In genomic region chr6:108009258-108009657, GRCh38 we compare ENCODE assay signal across 5 cellular contexts. TPM values are rescaled to one million over a fixed set of nuclear protein-coding genes. Genes with fewer than 3 reads are reported as not detected.
A peak's percentile ranks its signal among the peaks of the same experiment; 100 is the strongest.
DNase-seq lines count a peak whose midpoint lies in the region; ATAC-seq, FAIRE-seq and TF ChIP-seq lines count a peak whose summit lies in the region.
"Not testable (repeated sequence)": the region's sequence is repeated elsewhere in the genome, so short reads cannot be mapped to it uniquely, and the experiment has no call there.

No MANE protein-coding gene starts in this region.

- not testable (repeated sequence) for H3K36me3 ChIP-seq in HEK293 (ENCODE audit: control insufficient read depth in 2 of 2, insufficient read depth in 1 of 2, low read length in 2 of 2); K562 (ENCODE audit: control insufficient read depth, insufficient read depth, low read length); endodermal cell (ENCODE audit: control insufficient read depth, insufficient read depth, low read length)

- not testable (repeated sequence) for H3K27ac ChIP-seq in HEK293 (ENCODE audit: extremely low read depth, low read depth, low read length); K562 (ENCODE audit: extremely low read depth, low read depth, low read length); endodermal cell (ENCODE audit: low read depth, low read length)
- H3K27ac ChIP-seq in epithelial cell of prostate (peak overlapping the region; percentile 90), foreskin keratinocyte (peak overlapping the region; percentile 90)

- DNase-seq in K562 (ENCODE audit: extremely low read depth in 1 of 4, low spot score in 3 of 4); endodermal cell; epithelial cell of prostate (ENCODE audit: low read depth, low spot score); foreskin keratinocyte: not testable (repeated sequence)

- H3K9me3 ChIP-seq in HEK293 (ENCODE audit: control insufficient read depth, insufficient read depth, low read depth, low read length); K562 (replicated peaks; ENCODE audit: control insufficient read depth, insufficient read depth, low read depth, low read length): not testable (repeated sequence)
- peaks cover 19% of the 10 kb centered on the region for H3K9me3 ChIP-seq in endodermal cell (ENCODE audit: control insufficient read depth, low read length)

- not testable (repeated sequence) for H2AFZ ChIP-seq in K562 (ENCODE audit: low read depth, low read length)

- not testable (repeated sequence) for H3K9ac ChIP-seq in K562 (ENCODE audit: insufficient read depth in 1 of 2, low read depth in 2 of 2, low read length in 2 of 2); endodermal cell (ENCODE audit: extremely low read depth, low read length, poor library complexity, severe bottlenecking)

- H3K79me2 ChIP-seq in K562 (ENCODE audit: control insufficient read depth, insufficient read depth, low read length), result not testable (repeated sequence)

- WGBS in K562 (ENCODE audit: insufficient coverage, low coverage, missing lambda C conversion rate), result 0% methylated on average over 1 of the region's 1 CpG
- WGBS in endodermal cell (ENCODE audit: insufficient coverage in 1 of 2, insufficient read length in 1 of 2), 2 experiments, result 83 to 92% methylated on average over 1 of the region's 1 CpG

- H3K27me3 Mint-ChIP-seq in endodermal cell (ENCODE audit: insufficient read depth), result not testable (repeated sequence)

- H3K36me3 Mint-ChIP-seq in endodermal cell (ENCODE audit: low read depth), result not testable (repeated sequence)

- POLR2A ChIA-PET in HEK293 (lab: Yijun Ruan, JAX); K562 (lab: Yijun Ruan, JAX): not testable (repeated sequence)

- ATAC-seq in K562, foreskin keratinocyte: not testable (repeated sequence)

- not testable (repeated sequence) for H3K27me3 ChIP-seq in K562 (ENCODE audit: control insufficient read depth in 2 of 2, insufficient read depth in 2 of 2, low read length in 2 of 2); endodermal cell (ENCODE audit: control insufficient read depth, insufficient read depth, low read length, poor library complexity, severe bottlenecking); foreskin keratinocyte

- not testable (repeated sequence) for H3K4me1 ChIP-seq in HEK293 (ENCODE audit: control insufficient read depth, insufficient read depth, low read length); K562 (replicated peaks in 1 of 2; ENCODE audit: control insufficient read depth in 2 of 2, insufficient read depth in 2 of 2, low read length in 2 of 2); endodermal cell (ENCODE audit: control insufficient read depth, insufficient read depth, low read length); foreskin keratinocyte

- not testable (repeated sequence) for H3K4me1 Mint-ChIP-seq in endodermal cell

- H4K20me1 ChIP-seq in K562 (replicated peaks; ENCODE audit: control insufficient read depth, insufficient read depth, low read length), result not testable (repeated sequence)

- not testable (repeated sequence) for TF ChIP-seq POLR2A in K562 (conservative IDR thresholded peaks at IDR 0.05)

- not testable (repeated sequence) for H3K4me3 Mint-ChIP-seq in endodermal cell

- not testable (repeated sequence) for H3K27ac Mint-ChIP-seq in endodermal cell

- not testable (repeated sequence) for TF ChIP-seq CTCF in HEK293 (tag by site-specific recombination; IDR thresholded peaks at IDR 0.05); K562 (IDR thresholded peaks at IDR 0.05 in 2 of 3, conservative IDR thresholded peaks at IDR 0.05 in 1 of 3; ENCODE audit: insufficient read depth in 2 of 3, low read depth in 1 of 3, low read length in 3 of 3); endodermal cell (conservative IDR thresholded peaks at IDR 0.05); foreskin keratinocyte (conservative IDR thresholded peaks at IDR 0.05)

- not testable (repeated sequence) for H3K9me1 ChIP-seq in K562 (ENCODE audit: control insufficient read depth, insufficient read depth, low read length)

- CTCF ChIA-PET in HEK293 (lab: Yijun Ruan, JAX), result interaction anchor here (0.5 to 0.6 kb wide), 2 partner anchors 19 to 32 kb away, joined by 3 to 4 read pairs; no protein-coding TSS in a partner anchor
- CTCF ChIA-PET in K562 (lab: Yijun Ruan, JAX; ENCODE audit: low intra/inter-chr PET ratio), result not testable (repeated sequence)

- not testable (repeated sequence) for H3K4me2 ChIP-seq in K562 (ENCODE audit: insufficient read depth, low read length)

- TF ChIP-seq RAD21 in K562 (CRISPR knock-in tag; conservative IDR thresholded peaks at IDR 0.05 in 1 of 2, IDR thresholded peaks at IDR 0.05 in 1 of 2), result not testable (repeated sequence)

- intact Hi-C loops in K562 (cut with micrococcal nuclease), result not testable (repeated sequence)

- not testable (repeated sequence) for FAIRE-seq in K562 (lab: Jason Lieb, UNC)

- H3K9me3 Mint-ChIP-seq in endodermal cell, result peaks cover 38% of the 10 kb centered on the region

- H3K4me3 ChIP-seq in HEK293 (ENCODE audit: low read depth, low read length); K562: not testable (repeated sequence)
- peak overlapping the region; percentile 27 for H3K4me3 ChIP-seq in endodermal cell (ENCODE audit: low read length)

- not testable (repeated sequence) for BruUV-seq in K562 (replicated peaks; lab: Mats Ljungman, UMichigan)

- in situ Hi-C loops in K562 (cut with MboI), result not testable (repeated sequence)

- not testable (repeated sequence) for TF ChIP-seq EP300 in K562 (IDR thresholded peaks at IDR 0.05; ENCODE audit: low read length)

TF ChIP-seq in HEK293, 187 proteins besides CTCF, POLR2A, EP300 and RAD21:
- TF ChIP-seq ZNF707 (tag by site-specific recombination; IDR thresholded peaks at IDR 0.05), result peak; percentile 97

TF ChIP-seq in K562, 482 proteins besides CTCF, POLR2A, EP300 and RAD21:
- peak; percentile 76 for TF ChIP-seq TRIM28 (IDR thresholded peaks at IDR 0.05)
- TF ChIP-seq, protein P1, sequence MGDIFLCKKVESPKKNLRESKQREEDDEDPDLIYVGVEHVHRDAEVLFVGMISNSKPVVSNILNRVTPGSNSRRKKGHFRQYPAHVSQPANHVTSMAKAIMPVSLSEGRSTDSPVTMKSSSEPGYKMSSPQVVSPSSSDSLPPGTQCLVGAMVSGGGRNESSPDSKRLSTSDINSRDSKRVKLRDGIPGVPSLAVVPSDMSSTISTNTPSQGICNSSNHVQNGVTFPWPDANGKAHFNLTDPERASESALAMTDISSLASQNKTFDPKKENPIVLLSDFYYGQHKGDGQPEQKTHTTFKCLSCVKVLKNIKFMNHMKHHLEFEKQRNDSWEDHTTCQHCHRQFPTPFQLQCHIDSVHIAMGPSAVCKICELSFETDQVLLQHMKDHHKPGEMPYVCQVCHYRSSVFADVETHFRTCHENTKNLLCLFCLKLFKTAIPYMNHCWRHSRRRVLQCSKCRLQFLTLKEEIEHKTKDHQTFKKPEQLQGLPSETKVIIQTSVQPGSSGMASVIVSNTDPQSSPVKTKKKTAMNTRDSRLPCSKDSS (IDR thresholded peaks at IDR 0.05; ENCODE audit: low read depth, partially characterized antibody), result peak; percentile 35
- peak; percentile 98 for TF ChIP-seq ZNF707 (CRISPR knock-in tag; conservative IDR thresholded peaks at IDR 0.05)

RNA-seq across cellular contexts. Expression of gene SEC63, which starts 51.2 kb away (rescaled TPM):
- 68.6 and 248 TPM in 2 replicates for total RNA-seq in K562 (2011; cell fraction: chromatin; rRNA removed; ENCODE audit: low replicate concordance)
- total RNA-seq in K562 (2011; cell fraction: nucleolus; rRNA removed), result 23.7 and 34.5 TPM in 2 replicates
- 68.9 and 98.9 TPM in 2 replicates for total RNA-seq in K562 (2011; cell fraction: nucleoplasm; rRNA removed)
- total RNA-seq in K562 (2014; rRNA removed), result 11.5 and 13.8 TPM in 2 replicates
- 28.4 and 33.2 TPM in 2 replicates for total RNA-seq in K562 (2014; rRNA removed; fragmentation: Illumina TruSeq; extraction: Trizol)
- 18.9 and 22.9 TPM in 2 replicates for total RNA-seq in K562 (2015; rRNA removed; fragmentation: Illumina TruSeq; extraction: Trizol)
- total RNA-seq in K562 (2021), result 71.8 and 74.6 TPM in 2 replicates
- 47.1 and 61.6 TPM in 2 replicates for polyA plus RNA-seq in K562 (2011; rRNA removed)
- polyA plus RNA-seq in K562 (2011; cell fraction: cytosol; rRNA removed), result 8.2 and 11.3 TPM in 2 replicates
- 11.2 and 18.3 TPM in 2 replicates for polyA plus RNA-seq in K562 (2011; cell fraction: nucleus; rRNA removed)
- polyA plus RNA-seq in K562 (2012), result 48.5 and 52.1 TPM in 2 replicates
- 37.3 and 44.0 TPM in 2 replicates for polyA plus RNA-seq in K562 (2014; fragmentation: Illumina TruSeq; extraction: Trizol)
- polyA plus RNA-seq in K562 (2014; fragmentation: Nextera tagmentation; extraction: Ambion mirVana), result 10 to 100 TPM; 21.2 to 25.7 TPM
- polyA plus RNA-seq in K562 (2014; rRNA removed), result 30.0 and 32.2 TPM in 2 replicates
- 41.3 and 59.5 TPM in 2 replicates for polyA minus RNA-seq in K562 (2011; rRNA and poly(A)+ RNA removed)
- polyA minus RNA-seq in K562 (2011; cell fraction: cytosol; rRNA and poly(A)+ RNA removed), result 9.4 and 19.6 TPM in 2 replicates
- 27.1 and 43.0 TPM in 2 replicates for polyA minus RNA-seq in K562 (2011; cell fraction: nucleus; rRNA and poly(A)+ RNA removed)
- 10 to 100 TPM; 65.7 to 74.8 TPM for total RNA-seq in endodermal cell
- 60.9 TPM for polyA plus RNA-seq in endodermal cell (2013, experiment 1 of 2)
- polyA plus RNA-seq in endodermal cell (2013, experiment 2 of 2), result 56.4 TPM
- 34.2 and 41.9 TPM in 2 replicates for total RNA-seq in foreskin keratinocyte
- polyA plus RNA-seq in foreskin keratinocyte, result 50.5 and 51.6 TPM in 2 replicates
